Comparison of ENCODE assay signal across 8 cellular contexts in genomic region chr1:214281902-214282695, GRCh38. TPM values are rescaled to one million over a fixed set of nuclear protein-coding genes. Genes with fewer than 3 reads are reported as not detected.
DNase-seq lines count a peak whose midpoint lies in the region; ATAC-seq and TF ChIP-seq lines count a peak whose summit lies in the region.

No MANE protein-coding gene starts in this region.

- H3K9me3 Mint-ChIP-seq in Caco-2 (ENCODE audit: unreplicated experiment) (no peaks in the 10 kb centered on the region), HFFc6 (no peaks in the 10 kb centered on the region), endothelial cell (ENCODE audit: unreplicated experiment) (no peaks in the 10 kb centered on the region)

- CTCF ChIA-PET in Caco-2 (lab: Charles Lee), result interaction anchor here (1.2 to 1.7 kb wide), 2 partner anchors 46 to 51 kb away, joined by 3 read pairs; no protein-coding TSS in a partner anchor

- peak overlapping the region; percentile 94 for H3K4me3 Mint-ChIP-seq in Caco-2 (ENCODE audit: unreplicated experiment)
- H3K4me3 Mint-ChIP-seq in HFFc6, result peak overlapping the region; percentile 93
- peak overlapping the region; percentile 97 for H3K4me3 Mint-ChIP-seq in endothelial cell (ENCODE audit: unreplicated experiment)

- TSS peak; percentile 31 for BruUV-seq in Caco-2 (replicated peaks; lab: Mats Ljungman, UMichigan)

- H3K36me3 Mint-ChIP-seq in Caco-2 (ENCODE audit: insufficient read depth, unreplicated experiment) (peaks cover 47% of the 10 kb centered on the region), HFFc6 (ENCODE audit: low read depth) (peaks cover 5% of the 10 kb centered on the region; the same call in 1 of the 2 replicates), endothelial cell (ENCODE audit: low read depth, unreplicated experiment) (peaks cover 18% of the 10 kb centered on the region)

- H3K27me3 ChIP-seq in Caco-2 (replicated peaks; ENCODE audit: control insufficient read depth, insufficient read depth, low read length), result no peaks in the 10 kb centered on the region
- H3K27me3 ChIP-seq in mucosa of stomach (ENCODE audit: control insufficient read depth, insufficient read depth, low read length), result no peaks in the 10 kb centered on the region

- POLR2A ChIA-PET in Caco-2 (lab: Charles Lee), result interaction anchor here (0.6 to 0.8 kb wide), 2 partner anchors 10 to 50 kb away, joined by 3 read pairs; no protein-coding TSS in a partner anchor

- no peaks in the 10 kb centered on the region for H3K9me3 ChIP-seq in Caco-2
- H3K9me3 ChIP-seq in mucosa of stomach (ENCODE audit: control insufficient read depth, low read length), result no peaks in the 10 kb centered on the region

- DNase-seq in Caco-2 (peak; percentile 47 to 49), HFFc6 (peak; percentile 65), RPMI8226 (peak; percentile 68), endothelial cell (ENCODE audit: low spot score) (no peak), omental fat pad (ENCODE audit: low spot score) (no peak), GDM1 (lab: John Stamatoyannopoulos, UW) (no peak)

- H3K36me3 ChIP-seq in Caco-2 (ENCODE audit: control insufficient read depth, insufficient read depth, low read length) (no peaks in the 10 kb centered on the region; the same call in 1 of the 2 replicates), mucosa of stomach (ENCODE audit: control insufficient read depth, insufficient read depth, low read length) (no peaks in the 10 kb centered on the region)

- ATAC-seq in omental fat pad (ENCODE audit: low FRiP score) (no peak), GM19463 (IDR thresholded peaks at IDR 0.05; ENCODE audit: unreplicated experiment) (no peak)

- H3K9ac ChIP-seq in mucosa of stomach (ENCODE audit: low read length), result peak overlapping the region; percentile 61

- TF ChIP-seq CTCF in Caco-2 (IDR thresholded peaks at IDR 0.05; ENCODE audit: insufficient read depth in 1 of 2, low read depth in 1 of 2, low read length in 1 of 2, severe bottlenecking in 1 of 2, unreplicated experiment in 1 of 2) (no peak), HFFc6 (IDR thresholded peaks at IDR 0.05) (no peak), endothelial cell (IDR thresholded peaks at IDR 0.05; ENCODE audit: unreplicated experiment) (no peak), omental fat pad (IDR thresholded peaks at IDR 0.05) (no peak)

- intact Hi-C loops in Caco-2 (cut with micrococcal nuclease; ENCODE audit: unreplicated experiment), result loop anchor here (1.0 to 5.0 kb wide), 2 partner anchors 234 to 270 kb away; partner anchors contain the start of gene PTPN14

- H3K4me1 Mint-ChIP-seq in Caco-2 (ENCODE audit: low read depth, unreplicated experiment), result peaks cover 46% of the 10 kb centered on the region
- peaks cover 34% of the 10 kb centered on the region for H3K4me1 Mint-ChIP-seq in HFFc6 (ENCODE audit: low read depth)
- peaks cover 32% of the 10 kb centered on the region for H3K4me1 Mint-ChIP-seq in endothelial cell (ENCODE audit: unreplicated experiment)

- H3K4me3 ChIP-seq in Caco-2 (ENCODE audit: low read depth, low read length) (peak overlapping the region; percentile 89), mucosa of stomach (ENCODE audit: low read length) (peak overlapping the region; percentile 89)

- H3K4me1 ChIP-seq in Caco-2, result peaks cover 65% of the 10 kb centered on the region
- H3K4me1 ChIP-seq in mucosa of stomach (ENCODE audit: control insufficient read depth, insufficient read depth, low read length), result peaks cover 5% of the 10 kb centered on the region

- H3K27me3 Mint-ChIP-seq in Caco-2 (ENCODE audit: insufficient read depth, unreplicated experiment) (no peaks in the 10 kb centered on the region), HFFc6 (ENCODE audit: insufficient read depth) (no peaks in the 10 kb centered on the region), endothelial cell (ENCODE audit: unreplicated experiment) (peaks cover 4% of the 10 kb centered on the region)

- H3K27ac Mint-ChIP-seq in Caco-2 (ENCODE audit: unreplicated experiment), result peak overlapping the region; percentile 69
- H3K27ac Mint-ChIP-seq in HFFc6, result peak overlapping the region; percentile 88
- H3K27ac Mint-ChIP-seq in endothelial cell (ENCODE audit: unreplicated experiment), result peak overlapping the region; percentile 95

RNA-seq across cellular contexts. Expression of gene SMYD2, which starts 1.1 kb away (rescaled TPM):
- total RNA-seq in Caco-2 (2022) (161 and 182 TPM in 2 replicates), endothelial cell (ENCODE audit: unreplicated experiment) (44.1 TPM), omental fat pad (10 to 100 TPM; 22.7 to 45.1 (median 26.5) TPM)
- 10 to 100 TPM; 27.3 to 32.3 (median 29.5) TPM for total RNA-seq in HFFc6 (2021; fragmentation: NEBNext Ultra II Directional; extraction: Animal tissue kit (Norgen Biotek cat#: 25700))

Comparison
In these comparisons a context has a peak if more than half of its experiments do, and no peak if none do; other contexts are left out.
1. DNase-seq: peak in Caco-2 (2 of 2), HFFc6 (single experiment) and RPMI8226 (single experiment); none in endothelial cell (single experiment), omental fat pad (single experiment) and GDM1 (single experiment).
2. Peak in every context shown above with its lines, with median percentiles within 50 percentile points of each other: H3K27ac Mint-ChIP-seq and H3K4me3 Mint-ChIP-seq.